Comparison of ENCODE assay signal across 21 cellular contexts in genomic region chrX:2388669-2389068, GRCh38.
A peak's percentile ranks its signal among the peaks of the same experiment; 100 is the strongest.
DNase-seq lines count a peak whose midpoint lies in the region; ATAC-seq, FAIRE-seq and TF ChIP-seq lines count a peak whose summit lies in the region.
"Had no signal": no experiment of that assay in that cellular context is flagged by ENCODE, and none has a peak within 500 bp of the region (broad histone marks: within the 10 kb centered on the region; RNA-seq: fewer than 3 reads in every experiment).

No MANE protein-coding gene starts in this region.

- TF ChIP-seq CTCF in A549 (IDR thresholded peaks at IDR 0.05) (no peak), Calu3 (IDR thresholded peaks at IDR 0.05; ENCODE audit: unreplicated experiment) (no peak), K562 (IDR thresholded peaks at IDR 0.05 in 2 of 3, conservative IDR thresholded peaks at IDR 0.05 in 1 of 3; ENCODE audit: insufficient read depth in 2 of 3, low read depth in 1 of 3, low read length in 3 of 3) (no peak), neural progenitor cell (IDR thresholded peaks at IDR 0.05) (no peak), prostate gland (IDR thresholded peaks at IDR 0.05) (no peak)

- peaks cover 7% of the 10 kb centered on the region; the same call in 1 of the 3 replicates for H3K9me3 ChIP-seq in A549
- no peaks in the 10 kb centered on the region for H3K9me3 ChIP-seq in K562 (replicated peaks; ENCODE audit: control insufficient read depth, insufficient read depth, low read depth, low read length)
- peaks cover 6% of the 10 kb centered on the region for H3K9me3 ChIP-seq in neural progenitor cell (ENCODE audit: low read depth)
- H3K9me3 ChIP-seq in prostate gland: no peaks in the 10 kb centered on the region

- no peak overlapping the region for H2AFZ ChIP-seq in K562 (ENCODE audit: low read depth, low read length)
- H2AFZ ChIP-seq in neural progenitor cell (replicated peaks): no peak overlapping the region

- H3K27me3 ChIP-seq in K562 (ENCODE audit: control insufficient read depth in 2 of 2, insufficient read depth in 2 of 2, low read length in 2 of 2) (no peaks in the 10 kb centered on the region), neural progenitor cell (no peaks in the 10 kb centered on the region), prostate gland (replicated peaks; ENCODE audit: insufficient read depth) (no peaks in the 10 kb centered on the region)

- H3K36me3 ChIP-seq in K562 (ENCODE audit: control insufficient read depth, insufficient read depth, low read length) (peaks cover 4% of the 10 kb centered on the region; the same call in 2 of the 3 replicates), neural progenitor cell (peaks cover 9% of the 10 kb centered on the region), prostate gland (no peaks in the 10 kb centered on the region)

- TF ChIP-seq POLR2A in A549 (IDR thresholded peaks at IDR 0.05; ENCODE audit: low read length): no peak
- no peak for TF ChIP-seq POLR2A in K562 (conservative IDR thresholded peaks at IDR 0.05)
- TF ChIP-seq POLR2A in prostate gland (IDR thresholded peaks at IDR 0.05): no peak

- intact Hi-C loops in Calu3 (cut with micrococcal nuclease; ENCODE audit: unreplicated experiment) (loop anchor here (10.0 kb wide), 1 partner anchor 206 kb away; no protein-coding TSS in a partner anchor), K562 (cut with micrococcal nuclease) (no loop called here), prostate gland (cut with DNase I) (no loop called here)

- no peak for TF ChIP-seq RAD21 in A549 (conservative IDR thresholded peaks at IDR 0.05 in 1 of 2, IDR thresholded peaks at IDR 0.05 in 1 of 2)
- no peak for TF ChIP-seq RAD21 in K562 (CRISPR knock-in tag; conservative IDR thresholded peaks at IDR 0.05 in 1 of 2, IDR thresholded peaks at IDR 0.05 in 1 of 2)

- no peaks in the 10 kb centered on the region for H3F3A ChIP-seq in neural progenitor cell (ENCODE audit: low read depth)

- H3K9me1 ChIP-seq in K562 (ENCODE audit: control insufficient read depth, insufficient read depth, low read length): no peaks in the 10 kb centered on the region

- no peak overlapping the region for H3K9ac ChIP-seq in K562 (ENCODE audit: insufficient read depth in 1 of 2, low read depth in 2 of 2, low read length in 2 of 2)
- H3K9ac ChIP-seq in neural progenitor cell: no peak overlapping the region

- in situ Hi-C loops in K562 (cut with MboI): no loop called here

- ATAC-seq in A549: no peak
- peak; percentile 33; the same call in 2 of the 3 replicates for ATAC-seq in K562
- no peak for ATAC-seq in HG03571 (IDR thresholded peaks at IDR 0.05; ENCODE audit: unreplicated experiment)
- no peak for ATAC-seq in GM21360 (IDR thresholded peaks at IDR 0.05; ENCODE audit: unreplicated experiment)
- ATAC-seq: Right ventricle myocardium inferior had no signal

- H3K4me1 ChIP-seq in A549 (peaks cover 31% of the 10 kb centered on the region), K562 (replicated peaks in 1 of 2; ENCODE audit: control insufficient read depth in 2 of 2, insufficient read depth in 2 of 2, low read length in 2 of 2) (peaks cover 0 to 4% of the 10 kb centered on the region in 2 experiments; a peak in 3 of 5 replicates), neural progenitor cell (no peaks in the 10 kb centered on the region), prostate gland (replicated peaks) (no peaks in the 10 kb centered on the region)

- no peaks in the 10 kb centered on the region for H4K20me1 ChIP-seq in K562 (replicated peaks; ENCODE audit: control insufficient read depth, insufficient read depth, low read length)
- H4K20me1 ChIP-seq in neural progenitor cell (ENCODE audit: low read depth): no peaks in the 10 kb centered on the region

- H3K79me2 ChIP-seq in K562 (ENCODE audit: control insufficient read depth, insufficient read depth, low read length) (no peaks in the 10 kb centered on the region), neural progenitor cell (ENCODE audit: low read depth) (no peaks in the 10 kb centered on the region)

- H3K9me3 Mint-ChIP-seq in Calu3 (ENCODE audit: low read depth, unreplicated experiment) (no peaks in the 10 kb centered on the region), neural progenitor cell (peaks cover 25% of the 10 kb centered on the region)

- 95% methylated on average over 4 of the region's 4 CpGs for WGBS in A549 (ENCODE audit: missing lambda C conversion rate)
- 55% methylated on average over 2 of the region's 4 CpGs for WGBS in K562 (ENCODE audit: insufficient coverage, low coverage, missing lambda C conversion rate)
- WGBS in prostate gland: 81% methylated on average over 4 of the region's 4 CpGs

- no peak for TF ChIP-seq EP300 in A549 (IDR thresholded peaks at IDR 0.05)
- no peak for TF ChIP-seq EP300 in K562 (IDR thresholded peaks at IDR 0.05; ENCODE audit: low read length)

- DNase-seq in A549 (ENCODE audit: low read depth in 1 of 2, low spot score in 1 of 2) (no peak), Calu3 (no peak), K562 (ENCODE audit: extremely low read depth in 1 of 4, low spot score in 3 of 4) (no peak), neural progenitor cell (ENCODE audit: low spot score) (no peak), caudate nucleus (lab: John Stamatoyannopoulos, UW) (no peak), prostate gland (ENCODE audit: low spot score) (no peak)
- DNase-seq: C1 segment of cervical spinal cord, DMS79 treated with DMSO at 0.1 percent for 48 hours, H7, Karpas-422, MM.1S, NCI-H1092, NCI-H2081, NCI-H2171 treated with DMSO at 0.1 percent for 48 hours, NCI-H446 treated with DMSO at 0.1 percent for 48 hours had no signal

- no peak overlapping the region for H3K4me3 ChIP-seq in A549
- no peak overlapping the region for H3K4me3 ChIP-seq in K562
- H3K4me3 ChIP-seq in neural progenitor cell: no peak overlapping the region
- no peak overlapping the region for H3K4me3 ChIP-seq in prostate gland
- H3K4me3 ChIP-seq: SK-N-MC had no signal

- BruUV-seq in Calu3 (replicated peaks; lab: Mats Ljungman, UMichigan): no TSS peak
- BruUV-seq in K562 (replicated peaks; lab: Mats Ljungman, UMichigan): no TSS peak

- no peak for FAIRE-seq in A549 (lab: Jason Lieb, UNC)
- FAIRE-seq in K562 (lab: Jason Lieb, UNC): no peak
- FAIRE-seq: RCC 7860 had no signal

- POLR2A ChIA-PET in A549 (lab: Yijun Ruan, JAX): no interaction called here
- POLR2A ChIA-PET in K562 (lab: Yijun Ruan, JAX): no interaction called here

- no peak overlapping the region for H3K4me2 ChIP-seq in A549
- no peak overlapping the region for H3K4me2 ChIP-seq in K562 (ENCODE audit: insufficient read depth, low read length)
- no peak overlapping the region for H3K4me2 ChIP-seq in neural progenitor cell

- H3K36me3 Mint-ChIP-seq in Calu3 (ENCODE audit: insufficient read depth, unreplicated experiment) (no peaks in the 10 kb centered on the region), neural progenitor cell (peaks cover 38% of the 10 kb centered on the region)

- peak overlapping the region; percentile 11 to 69; a peak in 4 of 6 replicates for H3K27ac ChIP-seq in A549
- no peak overlapping the region for H3K27ac ChIP-seq in K562 (ENCODE audit: extremely low read depth, low read depth, low read length)
- no peak overlapping the region for H3K27ac ChIP-seq in neural progenitor cell
- no peak overlapping the region for H3K27ac ChIP-seq in caudate nucleus (ENCODE audit: low read depth, low read length)
- H3K27ac ChIP-seq in prostate gland: no peak overlapping the region
- H3K27ac ChIP-seq: HL-60, SK-N-MC had no signal

- CTCF ChIA-PET in A549 (lab: Yijun Ruan, JAX): no interaction called here
- CTCF ChIA-PET in Calu3 (lab: Charles Lee): no interaction called here
- CTCF ChIA-PET in K562 (lab: Yijun Ruan, JAX; ENCODE audit: low intra/inter-chr PET ratio): no interaction called here

- peaks cover 17% of the 10 kb centered on the region for H3K4me1 Mint-ChIP-seq in Calu3 (ENCODE audit: low read depth, unreplicated experiment)
- H3K4me1 Mint-ChIP-seq in neural progenitor cell: no peaks in the 10 kb centered on the region

- H3K4me3 Mint-ChIP-seq in Calu3 (ENCODE audit: low read depth, unreplicated experiment): no peak overlapping the region
- no peak overlapping the region for H3K4me3 Mint-ChIP-seq in neural progenitor cell

- H3K27me3 Mint-ChIP-seq in Calu3 (ENCODE audit: unreplicated experiment): no peaks in the 10 kb centered on the region
- peaks cover 2% of the 10 kb centered on the region for H3K27me3 Mint-ChIP-seq in neural progenitor cell (ENCODE audit: insufficient read depth, low read depth)

- H3K27ac Mint-ChIP-seq in Calu3 (ENCODE audit: unreplicated experiment) (peak overlapping the region; percentile 33), neural progenitor cell (peak overlapping the region; percentile 53)

TF ChIP-seq in A549, 52 proteins besides CTCF, POLR2A, EP300 and RAD21 (continues in another document):
- TF ChIP-seq KDM5A (IDR thresholded peaks at IDR 0.05) (no peak), EHMT2 (IDR thresholded peaks at IDR 0.05; ENCODE audit: low read depth) (no peak), TP53 (CRISPR knock-in tag; IDR thresholded peaks at IDR 0.05) (no peak), ZSCAN20 (CRISPR knock-in tag; IDR thresholded peaks at IDR 0.05) (no peak), GATA3 (IDR thresholded peaks at IDR 0.05; ENCODE audit: borderline replicate concordance) (no peak), MAZ (IDR thresholded peaks at IDR 0.05; ENCODE audit: borderline replicate concordance, low read depth, low read length) (no peak), RFX5 (IDR thresholded peaks at IDR 0.05) (no peak)
- TF ChIP-seq, protein P1, sequence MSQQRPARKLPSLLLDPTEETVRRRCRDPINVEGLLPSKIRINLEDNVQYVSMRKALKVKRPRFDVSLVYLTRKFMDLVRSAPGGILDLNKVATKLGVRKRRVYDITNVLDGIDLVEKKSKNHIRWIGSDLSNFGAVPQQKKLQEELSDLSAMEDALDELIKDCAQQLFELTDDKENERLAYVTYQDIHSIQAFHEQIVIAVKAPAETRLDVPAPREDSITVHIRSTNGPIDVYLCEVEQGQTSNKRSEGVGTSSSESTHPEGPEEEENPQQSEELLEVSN (IDR thresholded peaks at IDR 0.05; ENCODE audit: borderline replicate concordance, low read depth): no peak

TF ChIP-seq in K562, 482 proteins besides CTCF, POLR2A, EP300 and RAD21 (continues in another document):
- no peak for TF ChIP-seq RB1 (IDR thresholded peaks at IDR 0.05; ENCODE audit: low read depth)
- TF ChIP-seq ZNF668 (CRISPR knock-in tag; IDR thresholded peaks at IDR 0.05): no peak
- TF ChIP-seq STAT5A (IDR thresholded peaks at IDR 0.05; ENCODE audit: borderline replicate concordance, low read length): no peak
- TF ChIP-seq ATF3 (IDR thresholded peaks at IDR 0.05): no peak
- TF ChIP-seq ATF3 (CRISPR knock-in tag; conservative IDR thresholded peaks at IDR 0.05): no peak
- no peak for TF ChIP-seq MAFK (IDR thresholded peaks at IDR 0.05; ENCODE audit: low read length)
- no peak for TF ChIP-seq NELFE (IDR thresholded peaks at IDR 0.05; ENCODE audit: insufficient read depth, insufficient read length)
- no peak for TF ChIP-seq ZSCAN29 (IDR thresholded peaks at IDR 0.05)

Comparison
In these comparisons a context has a peak if more than half of its experiments do, and no peak if none do; other contexts are left out.
1. H3K27ac ChIP-seq: peak in A549 (2 of 2); none in K562 (single experiment), neural progenitor cell (single experiment), caudate nucleus (single experiment) and prostate gland (0 of 2).